In genomic region chrX:79259073-79259689, GRCh38 we compare ENCODE assay signal across 9 cellular contexts.
DNase-seq lines count a peak whose midpoint lies in the region; ATAC-seq and TF ChIP-seq lines count a peak whose summit lies in the region.
"Had no signal": no experiment of that assay in that cellular context is flagged by ENCODE, and none has a peak within 500 bp of the region (broad histone marks: within the 10 kb centered on the region; RNA-seq: fewer than 3 reads in every experiment).

No MANE protein-coding gene starts in this region.

- peak overlapping the region; percentile 67 for H3K4me3 Mint-ChIP-seq in activated CD8-positive, alpha-beta memory T cell treated with anti-CD3 and anti-CD28 coated beads, Interleukin-2, amount 10 ng/mL, durations not matched to agents 7 days and 5 days

- no peak overlapping the region for H3K4me3 ChIP-seq in coronary artery

- no peak overlapping the region for H3K27ac ChIP-seq in coronary artery
- H3K27ac ChIP-seq: parathyroid adenoma had no signal

- H3K27ac Mint-ChIP-seq in activated CD8-positive, alpha-beta memory T cell treated with anti-CD3 and anti-CD28 coated beads, Interleukin-2, amount 10 ng/mL, durations not matched to agents 7 days and 5 days = peak overlapping the region; percentile 88

- H3K4me1 Mint-ChIP-seq in activated CD8-positive, alpha-beta memory T cell treated with anti-CD3 and anti-CD28 coated beads, Interleukin-2, amount 10 ng/mL, durations not matched to agents 7 days and 5 days = peaks cover 76% of the 10 kb centered on the region

- H3K9me3 Mint-ChIP-seq in activated CD8-positive, alpha-beta memory T cell treated with anti-CD3 and anti-CD28 coated beads, Interleukin-2, amount 10 ng/mL, durations not matched to agents 7 days and 5 days (ENCODE audit: low read depth) = no peaks in the 10 kb centered on the region

- H3K27me3 Mint-ChIP-seq in activated CD8-positive, alpha-beta memory T cell treated with anti-CD3 and anti-CD28 coated beads, Interleukin-2, amount 10 ng/mL, durations not matched to agents 7 days and 5 days = no peaks in the 10 kb centered on the region

- peaks cover 14% of the 10 kb centered on the region for H3K36me3 Mint-ChIP-seq in activated CD8-positive, alpha-beta memory T cell treated with anti-CD3 and anti-CD28 coated beads, Interleukin-2, amount 10 ng/mL, durations not matched to agents 7 days and 5 days

- DNase-seq in CD1c-positive myeloid dendritic cell (ENCODE audit: extremely low spot score) (peak; percentile 18), coronary artery (ENCODE audit: low spot score) (no peak), DMS 273 treated with DMSO at 0.1 percent for 48 hours (lab: John Stamatoyannopoulos, UW) (no peak), DMS153 (lab: John Stamatoyannopoulos, UW) (no peak)
- DNase-seq in activated CD8-positive, alpha-beta memory T cell treated with anti-CD3 and anti-CD28 coated beads, Interleukin-2, amount 10 ng/mL, durations not matched to agents 7 days and 5 days = peak; percentile 81
- peak; percentile 52 for DNase-seq in stimulated activated CD4-positive, alpha-beta T cell treated with anti-CD3 and anti-CD28 coated beads, Interleukin-15, amount 100 ng/mL, for 24 hours

- TF ChIP-seq CTCF in coronary artery (IDR thresholded peaks at IDR 0.05) = no peak

- ATAC-seq in GM19438 (IDR thresholded peaks at IDR 0.05; ENCODE audit: low read depth, unreplicated experiment) (peak; percentile 89), HG03460 (IDR thresholded peaks at IDR 0.05; ENCODE audit: unreplicated experiment) (peak; percentile 86)
- peak; percentile 83 for ATAC-seq in activated CD8-positive, alpha-beta memory T cell treated with anti-CD3 and anti-CD28 coated beads, Interleukin-2, amount 10 ng/mL, durations not matched to agents 7 days and 5 days

- CTCF ChIA-PET in activated CD8-positive, alpha-beta memory T cell treated with anti-CD3 and anti-CD28 coated beads, Interleukin-2, amount 10 ng/mL, durations not matched to agents 7 days and 5 days (lab: Charles Lee) = interaction anchor here (1.3 to 1.5 kb wide), 2 partner anchors 74 to 98 kb away, joined by 3 read pairs; no protein-coding TSS in a partner anchor

Comparison
In these comparisons a context has a peak if more than half of its experiments do, and no peak if none do; other contexts are left out.
1. DNase-seq: peak in CD1c-positive myeloid dendritic cell (single experiment), activated CD8-positive, alpha-beta memory T cell treated with anti-CD3 and anti-CD28 coated beads, Interleukin-2, amount 10 ng/mL, durations not matched to agents 7 days and 5 days (single experiment) and stimulated activated CD4-positive, alpha-beta T cell treated with anti-CD3 and anti-CD28 coated beads, Interleukin-15, amount 100 ng/mL, for 24 hours (single experiment); none in coronary artery (single experiment), DMS 273 treated with DMSO at 0.1 percent for 48 hours (single experiment) and DMS153 (single experiment).
2. Peak in every context shown above with its lines, with median percentiles within 50 percentile points of each other: ATAC-seq.